1 cellular context compared by ENCODE assay signal in the genomic region with DNA sequence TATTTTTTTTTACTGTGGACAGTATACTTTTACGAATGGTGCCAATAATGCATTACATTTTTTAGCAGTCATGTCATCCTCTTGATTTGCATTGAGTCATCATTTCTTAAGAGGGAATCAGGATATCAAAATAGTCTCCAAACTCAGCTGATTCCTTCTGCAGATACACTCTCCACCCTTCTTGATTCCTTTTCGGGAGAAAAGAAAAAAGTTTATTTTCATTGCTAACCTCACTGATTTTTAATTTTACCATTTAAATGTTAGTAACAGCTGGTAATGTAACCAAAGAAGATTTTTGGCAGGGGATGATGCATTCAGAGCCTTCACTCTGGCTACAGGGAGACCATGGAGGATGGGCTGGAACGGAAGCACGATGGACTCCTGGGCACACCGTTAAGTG.
TF ChIP-seq lines count a peak whose summit lies in the region.

No MANE protein-coding gene starts in this region.

TF ChIP-seq in K562, 482 proteins besides CTCF, POLR2A, EP300 and RAD21 (continued from another document):
- TF ChIP-seq, protein P1, sequence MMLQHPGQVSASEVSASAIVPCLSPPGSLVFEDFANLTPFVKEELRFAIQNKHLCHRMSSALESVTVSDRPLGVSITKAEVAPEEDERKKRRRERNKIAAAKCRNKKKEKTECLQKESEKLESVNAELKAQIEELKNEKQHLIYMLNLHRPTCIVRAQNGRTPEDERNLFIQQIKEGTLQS (IDR thresholded peaks at IDR 0.05) = 0 out of 2 replicates have a peak, but pooled peaks have one; percentile 16
- TF ChIP-seq, protein P1 (CRISPR knock-in tag; conservative IDR thresholded peaks at IDR 0.05) = no peak
- TF ChIP-seq, protein P2, sequence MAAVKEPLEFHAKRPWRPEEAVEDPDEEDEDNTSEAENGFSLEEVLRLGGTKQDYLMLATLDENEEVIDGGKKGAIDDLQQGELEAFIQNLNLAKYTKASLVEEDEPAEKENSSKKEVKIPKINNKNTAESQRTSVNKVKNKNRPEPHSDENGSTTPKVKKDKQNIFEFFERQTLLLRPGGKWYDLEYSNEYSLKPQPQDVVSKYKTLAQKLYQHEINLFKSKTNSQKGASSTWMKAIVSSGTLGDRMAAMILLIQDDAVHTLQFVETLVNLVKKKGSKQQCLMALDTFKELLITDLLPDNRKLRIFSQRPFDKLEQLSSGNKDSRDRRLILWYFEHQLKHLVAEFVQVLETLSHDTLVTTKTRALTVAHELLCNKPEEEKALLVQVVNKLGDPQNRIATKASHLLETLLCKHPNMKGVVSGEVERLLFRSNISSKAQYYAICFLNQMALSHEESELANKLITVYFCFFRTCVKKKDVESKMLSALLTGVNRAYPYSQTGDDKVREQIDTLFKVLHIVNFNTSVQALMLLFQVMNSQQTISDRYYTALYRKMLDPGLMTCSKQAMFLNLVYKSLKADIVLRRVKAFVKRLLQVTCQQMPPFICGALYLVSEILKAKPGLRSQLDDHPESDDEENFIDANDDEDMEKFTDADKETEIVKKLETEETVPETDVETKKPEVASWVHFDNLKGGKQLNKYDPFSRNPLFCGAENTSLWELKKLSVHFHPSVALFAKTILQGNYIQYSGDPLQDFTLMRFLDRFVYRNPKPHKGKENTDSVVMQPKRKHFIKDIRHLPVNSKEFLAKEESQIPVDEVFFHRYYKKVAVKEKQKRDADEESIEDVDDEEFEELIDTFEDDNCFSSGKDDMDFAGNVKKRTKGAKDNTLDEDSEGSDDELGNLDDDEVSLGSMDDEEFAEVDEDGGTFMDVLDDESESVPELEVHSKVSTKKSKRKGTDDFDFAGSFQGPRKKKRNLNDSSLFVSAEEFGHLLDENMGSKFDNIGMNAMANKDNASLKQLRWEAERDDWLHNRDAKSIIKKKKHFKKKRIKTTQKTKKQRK (IDR thresholded peaks at IDR 0.05; ENCODE audit: borderline replicate concordance, low read depth, low read length) = no peak
